ENCODE assay signal across 19 cellular contexts in genomic region chr2:9831670-9832069, GRCh38. TPM values are rescaled to one million over a fixed set of nuclear protein-coding genes. Genes with fewer than 3 reads are reported as not detected.
DNase-seq lines count a peak whose midpoint lies in the region; ATAC-seq and TF ChIP-seq lines count a peak whose summit lies in the region.
"Had no signal": no experiment of that assay in that cellular context is flagged by ENCODE, and none has a peak within 500 bp of the region (broad histone marks: within the 10 kb centered on the region; RNA-seq: fewer than 3 reads in every experiment).

No MANE protein-coding gene starts in this region.

- POLR2A ChIA-PET in MCF 10A (lab: Yijun Ruan, JAX) = interaction anchor here (2.7 kb wide), 1 partner anchor 11 kb away, joined by 16 read pairs; the partner anchor contains the start of gene TAF1B

- DNase-seq in breast epithelium (ENCODE audit: low spot score in 2 of 2) = no peak
- no peak for DNase-seq in MCF 10A (ENCODE audit: unreplicated experiment)
- DNase-seq in endodermal cell = peak; percentile 68
- DNase-seq in mesothelial cell of epicardium (ENCODE audit: low spot score in 2 of 2, unreplicated experiment in 2 of 2) = no peak
- no peak for DNase-seq in upper lobe of right lung
- DNase-seq in NCI-H510A (lab: John Stamatoyannopoulos, UW) = no peak
- no peak for DNase-seq in left ventricle myocardium inferior
- DNase-seq: 8988T; CD8-positive, alpha-beta T cell; DMS79 treated with DMSO at 0.1 percent for 48 hours; GOT3; HFFc6; KBM-7; NCI-H1048; NCI-H1436 treated with DMSO at 0.1 percent for 48 hours; NCI-H2081 had no signal

- TF ChIP-seq POLR2A in breast epithelium (IDR thresholded peaks at IDR 0.05) (no peak), GM18505 (IDR thresholded peaks at IDR 0.05; ENCODE audit: borderline replicate concordance, extremely low read depth, insufficient read depth, insufficient read length) (no peak)

- no peaks in the 10 kb centered on the region for H3K9me3 ChIP-seq in breast epithelium
- H3K9me3 ChIP-seq in endodermal cell (ENCODE audit: control insufficient read depth, low read length) = no peaks in the 10 kb centered on the region
- H3K9me3 ChIP-seq in upper lobe of right lung = no peaks in the 10 kb centered on the region
- H3K9me3 ChIP-seq in left ventricle myocardium inferior (replicated peaks) = no peaks in the 10 kb centered on the region
- H3K9me3 ChIP-seq: SJSA1 had no signal

- H3K4me3 ChIP-seq in breast epithelium (no peak overlapping the region), endodermal cell (ENCODE audit: low read length) (no peak overlapping the region), upper lobe of right lung (no peak overlapping the region), left ventricle myocardium inferior (no peak overlapping the region)
- H3K4me3 ChIP-seq: GM12878, SJSA1 had no signal

- H3K27ac ChIP-seq in breast epithelium (peak overlapping the region; percentile 84), endodermal cell (ENCODE audit: low read depth, low read length) (no peak overlapping the region), upper lobe of right lung (peak overlapping the region; percentile 80), left ventricle myocardium inferior (replicated peaks) (no peak overlapping the region)
- H3K27ac ChIP-seq: SJSA1 had no signal

- no peak for TF ChIP-seq CTCF in breast epithelium (IDR thresholded peaks at IDR 0.05)
- TF ChIP-seq CTCF in MCF 10A (IDR thresholded peaks at IDR 0.05; ENCODE audit: unreplicated experiment) = no peak
- no peak for TF ChIP-seq CTCF in endodermal cell (conservative IDR thresholded peaks at IDR 0.05)
- no peak for TF ChIP-seq CTCF in mesothelial cell of epicardium (IDR thresholded peaks at IDR 0.05; ENCODE audit: unreplicated experiment)
- no peak for TF ChIP-seq CTCF in upper lobe of right lung (IDR thresholded peaks at IDR 0.05)
- TF ChIP-seq CTCF in left ventricle myocardium inferior (IDR thresholded peaks at IDR 0.05; ENCODE audit: borderline replicate concordance) = no peak

- no peak for ATAC-seq in upper lobe of right lung
- ATAC-seq in GM18505 (IDR thresholded peaks at IDR 0.05; ENCODE audit: unreplicated experiment) = no peak
- ATAC-seq: CD8-positive, alpha-beta T cell; GM12878 had no signal

- H3K36me3 ChIP-seq in breast epithelium (no peaks in the 10 kb centered on the region), endodermal cell (ENCODE audit: control insufficient read depth, insufficient read depth, low read length) (no peaks in the 10 kb centered on the region), upper lobe of right lung (no peaks in the 10 kb centered on the region), left ventricle myocardium inferior (no peaks in the 10 kb centered on the region)
- H3K36me3 ChIP-seq: SJSA1 had no signal

- CTCF ChIA-PET in MCF 10A (lab: Yijun Ruan, JAX) = interaction anchor here (0.7 to 1.8 kb wide), 5 partner anchors 11 to 113 kb away, joined by 3 to 11 read pairs (median 4); partner anchors contain the start of gene TAF1B

- H3K4me1 ChIP-seq in breast epithelium (peaks cover 0 to 4% of the 10 kb centered on the region in 2 donors), endodermal cell (ENCODE audit: control insufficient read depth, insufficient read depth, low read length) (peaks cover 3% of the 10 kb centered on the region), upper lobe of right lung (no peaks in the 10 kb centered on the region), left ventricle myocardium inferior (no peaks in the 10 kb centered on the region)

- H3K27ac Mint-ChIP-seq in MCF 10A (ENCODE audit: low read depth, unreplicated experiment) (no peak overlapping the region), endodermal cell (no peak overlapping the region), mesothelial cell of epicardium (peak overlapping the region; percentile 88)
- H3K27ac Mint-ChIP-seq: CD8-positive, alpha-beta T cell had no signal

- H3K4me3 Mint-ChIP-seq in MCF 10A (ENCODE audit: unreplicated experiment) (no peak overlapping the region), endodermal cell (no peak overlapping the region), mesothelial cell of epicardium (no peak overlapping the region)
- H3K4me3 Mint-ChIP-seq: CD8-positive, alpha-beta T cell; HFFc6 had no signal

- H3K9ac ChIP-seq in endodermal cell (ENCODE audit: extremely low read depth, low read length, poor library complexity, severe bottlenecking) = no peak overlapping the region

- intact Hi-C loops in breast epithelium (cut with DNase I; ENCODE audit: low total_unique reads) = no loop called here
- intact Hi-C loops in MCF 10A (cut with micrococcal nuclease) = no loop called here
- intact Hi-C loops in upper lobe of right lung (cut with DNase I) = no loop called here
- intact Hi-C loops in left ventricle myocardium inferior (cut with micrococcal nuclease) = no loop called here

- H3K9me3 Mint-ChIP-seq in MCF 10A (ENCODE audit: unreplicated experiment) (no peaks in the 10 kb centered on the region), endodermal cell (no peaks in the 10 kb centered on the region), mesothelial cell of epicardium (peaks cover 6% of the 10 kb centered on the region)
- H3K9me3 Mint-ChIP-seq: CD8-positive, alpha-beta T cell; HFFc6 had no signal

- no peaks in the 10 kb centered on the region for H3K27me3 Mint-ChIP-seq in MCF 10A (ENCODE audit: insufficient read depth, unreplicated experiment)
- peaks cover 2% of the 10 kb centered on the region for H3K27me3 Mint-ChIP-seq in endodermal cell (ENCODE audit: insufficient read depth)
- H3K27me3 Mint-ChIP-seq in mesothelial cell of epicardium (ENCODE audit: low read depth) = no peaks in the 10 kb centered on the region

- H3K27me3 ChIP-seq in breast epithelium (no peaks in the 10 kb centered on the region), endodermal cell (ENCODE audit: control insufficient read depth, insufficient read depth, low read length, poor library complexity, severe bottlenecking) (no peaks in the 10 kb centered on the region), upper lobe of right lung (no peaks in the 10 kb centered on the region), left ventricle myocardium inferior (ENCODE audit: low read depth) (peaks cover 36% of the 10 kb centered on the region)
- H3K27me3 ChIP-seq: SJSA1 had no signal

- no TSS peak for BruUV-seq in MCF 10A (replicated peaks; lab: Mats Ljungman, UMichigan)

- H3K36me3 Mint-ChIP-seq in MCF 10A (ENCODE audit: insufficient read depth, unreplicated experiment) = no peaks in the 10 kb centered on the region
- no peaks in the 10 kb centered on the region for H3K36me3 Mint-ChIP-seq in endodermal cell (ENCODE audit: low read depth)
- no peaks in the 10 kb centered on the region for H3K36me3 Mint-ChIP-seq in mesothelial cell of epicardium
- H3K36me3 Mint-ChIP-seq: CD8-positive, alpha-beta T cell had no signal

- H3K4me1 Mint-ChIP-seq in MCF 10A (ENCODE audit: insufficient read depth, unreplicated experiment) (peaks cover 3% of the 10 kb centered on the region), endodermal cell (peaks cover 15% of the 10 kb centered on the region), mesothelial cell of epicardium (peaks cover 33% of the 10 kb centered on the region)

- 72 to 73% methylated on average over 6 of the region's 6 CpGs for WGBS in endodermal cell (ENCODE audit: insufficient coverage in 1 of 2, insufficient read length in 1 of 2), 2 experiments

RNA-seq across cellular contexts. Expression of gene TAF1B, which starts 11.6 kb away (rescaled TPM):
- total RNA-seq in breast epithelium (10 to 100 TPM; 17.0 to 21.6 (median 20.3) TPM), MCF 10A (2022) (19.7 and 25.5 TPM in 2 replicates), endodermal cell (10 to 100 TPM; 36.2 to 41.9 TPM), mesothelial cell of epicardium (28.2 to 33.1 TPM (median 28.9 TPM) in 3 replicates), upper lobe of right lung (19.5 TPM), left ventricle myocardium inferior (4.2 TPM)
- 33.5 TPM for polyA plus RNA-seq in endodermal cell (2013, experiment 1 of 2)
- polyA plus RNA-seq in endodermal cell (2013, experiment 2 of 2) = 35.1 TPM

Comparison
In these comparisons a context has a peak if more than half of its experiments do, and no peak if none do; other contexts are left out.
1. H3K27ac ChIP-seq: peak in breast epithelium (2 of 2) and upper lobe of right lung (single experiment); none in endodermal cell (single experiment) and left ventricle myocardium inferior (single experiment).